ENCODE assay signal across 1 cellular context in genomic region chr1:192986110-192986747, GRCh38.
TF ChIP-seq lines count a peak whose summit lies in the region.

No MANE protein-coding gene starts in this region.

TF ChIP-seq in K562, 482 proteins besides CTCF, POLR2A, EP300 and RAD21 (continued from another document):
- TF ChIP-seq MBD1 (CRISPR knock-in tag; IDR thresholded peaks at IDR 0.05) (no peak), KDM4B (IDR thresholded peaks at IDR 0.05; ENCODE audit: borderline replicate concordance in 2 of 2, low read depth in 1 of 2) (no peak), ELF2 (CRISPR knock-in tag; IDR thresholded peaks at IDR 0.05) (no peak), HINFP (tag; conservative IDR thresholded peaks at IDR 0.05; ENCODE audit: low read depth) (no peak), RREB1 (CRISPR knock-in tag; IDR thresholded peaks at IDR 0.05) (no peak), RCOR1 (IDR thresholded peaks at IDR 0.05; ENCODE audit: borderline replicate concordance in 1 of 2, low read depth in 2 of 2, low read length in 2 of 2) (peak in 1 of 2 experiments; percentile 76; a peak in 3 of 4 replicates), CHD7 (IDR thresholded peaks at IDR 0.05; ENCODE audit: low read depth, low read length) (no peak), LARP7 (IDR thresholded peaks at IDR 0.05) (peak; percentile 94; the same call in 1 of the 2 replicates), ZNF431 (CRISPR knock-in tag; IDR thresholded peaks at IDR 0.05) (no peak), GTF2F1 (IDR thresholded peaks at IDR 0.05; ENCODE audit: low read depth, low read length) (no peak), LEF1 (IDR thresholded peaks at IDR 0.05) (peak; percentile 86), CCAR2 (IDR thresholded peaks at IDR 0.05; ENCODE audit: low read depth, low read length) (no peak)
